ENCODE assay signal across 1 cellular context in genomic region chr2:98842136-98842535, GRCh38.
TF ChIP-seq lines count a peak whose summit lies in the region.

No MANE protein-coding gene starts in this region.

TF ChIP-seq in A549, 52 proteins besides CTCF, POLR2A, EP300 and RAD21 (continued from another document):
- TF ChIP-seq HMGXB4 (CRISPR knock-in tag; IDR thresholded peaks at IDR 0.05; ENCODE audit: borderline replicate concordance) (no peak), NR3C1 (IDR thresholded peaks at IDR 0.05) (no peak), FOSL2 (IDR thresholded peaks at IDR 0.05) (no peak), FOSL2 (CRISPR knock-in tag; IDR thresholded peaks at IDR 0.05) (no peak), JUNB (IDR thresholded peaks at IDR 0.05) (no peak), ZC3H11A (IDR thresholded peaks at IDR 0.05) (no peak), EHF (CRISPR knock-in tag; IDR thresholded peaks at IDR 0.05) (no peak)
